ENCODE assay signal across 16 cellular contexts in the genomic region with DNA sequence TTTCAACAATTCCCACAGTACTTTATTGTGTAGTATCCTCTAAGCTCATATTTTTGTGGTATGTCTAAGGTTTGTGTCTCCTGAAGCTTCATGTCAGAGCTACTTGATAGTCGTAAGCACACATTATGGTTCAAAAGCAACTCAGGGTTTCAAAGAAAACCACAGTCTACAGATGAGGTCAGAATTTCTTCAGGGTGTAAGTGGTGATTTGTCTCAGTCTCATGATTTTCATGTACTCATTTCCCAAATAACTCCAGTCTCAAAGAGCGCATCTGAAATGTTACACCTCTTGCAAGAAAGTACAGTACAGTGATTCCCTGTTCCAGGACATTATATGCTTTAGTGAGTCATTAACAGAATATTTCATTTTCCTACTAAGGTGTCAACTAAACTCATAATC. TPM values are rescaled to one million over a fixed set of nuclear protein-coding genes. Genes with fewer than 3 reads are reported as not detected.
DNase-seq lines count a peak whose midpoint lies in the region; ATAC-seq lines count a peak whose summit lies in the region.
"Had no signal": no experiment of that assay in that cellular context is flagged by ENCODE, and none has a peak within 500 bp of the region (broad histone marks: within the 10 kb centered on the region; RNA-seq: fewer than 3 reads in every experiment).

No MANE protein-coding gene starts in this region.

- DNase-seq in ACHN (peak; percentile 17), GDM1 (lab: John Stamatoyannopoulos, UW) (no peak), H7 (no peak), cerebellum (ENCODE audit: low spot score) (no peak)
- no peak for DNase-seq in central memory CD8-positive, alpha-beta T cell (ENCODE audit: low spot score in 2 of 2)
- DNase-seq: gastrocnemius medialis; IMR-90; left ventricle myocardium superior; NCI-H187; ovary; stimulated activated CD4-positive, alpha-beta T cell treated with anti-CD3 and anti-CD28 coated beads, Interleukin-4, amount 100 ng/mL, for 24 hours had no signal

- in situ Hi-C loops in ACHN (cut with HindIII; ENCODE audit: low pct_ligation_motif_present, low pct_unique_long_range_greater_than_20kb, low sequenced_read_pairs), result no loop called here

- H3K4me1 Mint-ChIP-seq in central memory CD8-positive, alpha-beta T cell, result no peaks in the 10 kb centered on the region

- H3K36me3 Mint-ChIP-seq in central memory CD8-positive, alpha-beta T cell (ENCODE audit: insufficient read depth), result peaks cover 3% of the 10 kb centered on the region

- no peak overlapping the region for H3K4me3 Mint-ChIP-seq in central memory CD8-positive, alpha-beta T cell

- peaks cover 8% of the 10 kb centered on the region for H3K27me3 Mint-ChIP-seq in central memory CD8-positive, alpha-beta T cell

- H3K9me3 Mint-ChIP-seq in central memory CD8-positive, alpha-beta T cell, result no peaks in the 10 kb centered on the region

- no peaks in the 10 kb centered on the region for H3K36me3 ChIP-seq in H7 (replicated peaks; ENCODE audit: control insufficient read depth, insufficient read depth, low read length)
- H3K36me3 ChIP-seq: cardiac muscle cell, gastrocnemius medialis, ovary had no signal

- no peak overlapping the region for H3K4me3 ChIP-seq in H7 (ENCODE audit: insufficient read depth, low read depth, low read length)
- H3K4me3 ChIP-seq: cardiac muscle cell, gastrocnemius medialis, ovary had no signal

- H3K27ac Mint-ChIP-seq in central memory CD8-positive, alpha-beta T cell (ENCODE audit: low read depth), result no peak overlapping the region

- H3K27me3 ChIP-seq in H7 (ENCODE audit: control insufficient read depth, insufficient read depth, low read length), result no peaks in the 10 kb centered on the region
- H3K27me3 ChIP-seq: cardiac muscle cell, gastrocnemius medialis, ovary had no signal

- ATAC-seq in GM18907 (IDR thresholded peaks at IDR 0.05; ENCODE audit: unreplicated experiment) (peak; percentile 66), HG03175 (IDR thresholded peaks at IDR 0.05; ENCODE audit: unreplicated experiment) (peak; percentile 35), HG03280 (IDR thresholded peaks at IDR 0.05; ENCODE audit: unreplicated experiment) (no peak)
- peak; percentile 40 for ATAC-seq in central memory CD8-positive, alpha-beta T cell (replicated peaks; ENCODE audit: extremely low read depth, poor library complexity, severe bottlenecking)
- ATAC-seq: gastrocnemius medialis, left ventricle myocardium superior, Panc1 had no signal

RNA-seq across cellular contexts. Expression of gene SSR3, which starts 47.5 kb away (rescaled TPM):
- total RNA-seq in H7 (2014; rRNA removed; shearing (Covaris generic)), result 118 and 140 TPM in 2 replicates
- total RNA-seq in cerebellum, result 77.5 TPM
